Comparison of ENCODE assay signal across 16 cellular contexts in genomic region chr6:107355659-107356058, GRCh38.
DNase-seq lines count a peak whose midpoint lies in the region; ATAC-seq and TF ChIP-seq lines count a peak whose summit lies in the region.
"Had no signal": no experiment of that assay in that cellular context is flagged by ENCODE, and none has a peak within 500 bp of the region (broad histone marks: within the 10 kb centered on the region; RNA-seq: fewer than 3 reads in every experiment).

No MANE protein-coding gene starts in this region.

- TF ChIP-seq POLR2A in heart left ventricle (IDR thresholded peaks at IDR 0.05): no peak

- TF ChIP-seq CTCF in GM12865 (IDR thresholded peaks at IDR 0.05; ENCODE audit: insufficient read depth, low read depth, low read length, missing control alignments) (no peak), heart left ventricle (IDR thresholded peaks at IDR 0.05) (no peak), thoracic aorta (IDR thresholded peaks at IDR 0.05) (no peak)

- H3K27me3 ChIP-seq in heart left ventricle (no peaks in the 10 kb centered on the region), thoracic aorta (replicated peaks; ENCODE audit: insufficient read depth) (no peaks in the 10 kb centered on the region)
- H3K27me3 ChIP-seq: BLaER1 treated with 17β-estradiol and CSF1 and Interleukin-3, amounts not matched to agents 10 nM and 100 nM had no signal

- H3K9me3 ChIP-seq in heart left ventricle: no peaks in the 10 kb centered on the region
- no peaks in the 10 kb centered on the region for H3K9me3 ChIP-seq in thoracic aorta
- H3K9me3 ChIP-seq: BLaER1 treated with 17β-estradiol and CSF1 and Interleukin-3, amounts not matched to agents 10 nM and 100 nM had no signal

- H3K4me3 ChIP-seq in GM12865 (ENCODE audit: low read depth, low read length) (no peak overlapping the region), heart left ventricle (no peak overlapping the region), thoracic aorta (peak overlapping the region; percentile 10)
- H3K4me3 ChIP-seq: BLaER1 treated with 17β-estradiol and CSF1 and Interleukin-3, amounts not matched to agents 10 nM and 100 nM; GM12878; GM23338 had no signal

- intact Hi-C loops in heart left ventricle (cut with DNase I) (loop anchor here in 1 of 10 donors (10.0 kb wide), 1 partner anchor 99 kb away; the partner anchor contains the start of gene PDSS2), left ventricle myocardium superior (cut with micrococcal nuclease) (no loop called here)

- H3K36me3 ChIP-seq in heart left ventricle (no peaks in the 10 kb centered on the region), thoracic aorta (no peaks in the 10 kb centered on the region)
- H3K36me3 ChIP-seq: BLaER1 treated with 17β-estradiol and CSF1 and Interleukin-3, amounts not matched to agents 10 nM and 100 nM had no signal

- peak; percentile 37 to 93 (median 58) for ATAC-seq in heart left ventricle
- peak; percentile 87 for ATAC-seq in left ventricle myocardium superior
- ATAC-seq in thoracic aorta (ENCODE audit: insufficient number of reproducible peaks, low FRiP score, low read depth): no peak
- ATAC-seq: CD8-positive, alpha-beta T cell; GM12878; GM23338; HCT116 had no signal

- DNase-seq in GM12865 (ENCODE audit: low read depth) (peak; percentile 3), heart left ventricle (peak in 4 of 5 donors; percentile 26 to 52 (median 28)), left ventricle myocardium superior (peak; percentile 57), thoracic aorta (ENCODE audit: low spot score) (no peak), NCI-H128 (lab: John Stamatoyannopoulos, UW; ENCODE audit: unreplicated experiment) (no peak), NCI-H82 (lab: John Stamatoyannopoulos, UW) (no peak)
- DNase-seq: Calu3; CD8-positive, alpha-beta T cell; DMS79 treated with DMSO at 0.1 percent for 48 hours; GF-D8; HFFc6; IMR-90 had no signal

- peaks cover 0 to 15% (median 0%) of the 10 kb centered on the region in 12 donors for H3K4me1 ChIP-seq in heart left ventricle
- H3K4me1 ChIP-seq in thoracic aorta (ENCODE audit: control insufficient read depth in 1 of 2, low read depth in 2 of 2): peaks cover 3 to 4% of the 10 kb centered on the region in 2 donors

- H3K27ac ChIP-seq in heart left ventricle (peak overlapping the region in 5 of 12 donors; percentile 12 to 39 (median 22)), thoracic aorta (no peak overlapping the region)
- H3K27ac ChIP-seq: BLaER1 treated with 17β-estradiol and CSF1 and Interleukin-3, amounts not matched to agents 10 nM and 100 nM had no signal

- 51 to 69% (median 60%) methylated on average over 3 of the region's 3 CpGs for WGBS in heart left ventricle, 4 donors

Comparison
In these comparisons a context has a peak if more than half of its experiments do, and no peak if none do; other contexts are left out.
1. DNase-seq: peak in GM12865 (single experiment), heart left ventricle (4 of 5) and left ventricle myocardium superior (single experiment); none in thoracic aorta (single experiment), NCI-H128 (single experiment) and NCI-H82 (single experiment).